Comparison of ENCODE assay signal across 1 cellular context in the genomic region with DNA sequence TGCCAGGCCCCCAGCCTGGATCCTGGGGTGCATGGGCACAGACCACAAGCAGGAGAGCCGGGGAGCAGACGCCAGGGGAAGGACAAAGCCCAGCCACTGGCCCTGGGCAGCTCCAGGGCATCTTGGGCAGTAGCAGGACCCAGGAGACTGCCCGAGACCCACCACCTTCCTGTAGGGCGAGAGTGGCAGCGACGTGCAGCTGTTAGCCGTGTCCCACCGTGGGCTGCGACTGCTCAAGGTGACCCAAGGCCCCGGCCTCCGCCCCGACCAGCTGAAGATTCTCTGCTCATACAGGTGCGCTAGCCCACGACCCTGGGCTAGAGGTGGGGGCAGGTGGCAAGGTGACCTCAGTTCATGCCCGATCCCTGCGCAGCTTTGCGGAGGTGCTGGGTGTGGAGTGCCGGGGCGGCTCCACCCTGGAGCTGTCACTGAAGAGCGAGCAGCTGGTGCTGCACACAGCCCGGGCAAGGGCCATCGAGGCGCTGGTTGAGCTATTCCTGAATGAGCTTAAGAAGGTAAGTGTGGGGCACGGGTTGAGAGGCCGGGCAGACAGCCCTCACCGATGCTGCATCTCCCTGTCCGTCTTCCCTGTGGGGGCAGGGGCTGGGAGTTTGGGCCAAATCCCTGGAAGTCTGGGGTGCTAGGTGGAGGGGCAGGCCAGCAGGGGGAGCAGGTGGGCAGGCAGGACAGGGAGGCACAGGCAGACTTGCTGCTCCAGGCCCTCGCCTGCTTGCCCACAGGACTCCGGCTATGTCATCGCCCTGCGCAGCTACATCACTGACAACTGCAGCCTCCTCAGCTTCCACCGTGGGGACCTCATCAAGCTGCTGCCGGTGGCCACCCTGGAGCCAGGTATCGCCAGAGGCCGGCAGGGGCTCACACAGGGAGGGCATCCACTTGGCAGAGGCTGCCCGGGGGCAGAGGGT.
A peak's percentile ranks its signal among the peaks of the same experiment; 100 is the strongest.
TF ChIP-seq lines count a peak whose summit lies in the region.

No MANE protein-coding gene starts in this region.

TF ChIP-seq in K562, 482 proteins besides CTCF, POLR2A, EP300 and RAD21:
- TF ChIP-seq, protein P1, sequence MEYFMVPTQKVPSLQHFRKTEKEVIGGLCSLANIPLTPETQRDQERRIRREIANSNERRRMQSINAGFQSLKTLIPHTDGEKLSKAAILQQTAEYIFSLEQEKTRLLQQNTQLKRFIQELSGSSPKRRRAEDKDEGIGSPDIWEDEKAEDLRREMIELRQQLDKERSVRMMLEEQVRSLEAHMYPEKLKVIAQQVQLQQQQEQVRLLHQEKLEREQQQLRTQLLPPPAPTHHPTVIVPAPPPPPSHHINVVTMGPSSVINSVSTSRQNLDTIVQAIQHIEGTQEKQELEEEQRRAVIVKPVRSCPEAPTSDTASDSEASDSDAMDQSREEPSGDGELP (CRISPR knock-in tag; IDR thresholded peaks at IDR 0.05; ENCODE audit: borderline replicate concordance) = peak; percentile 46; the same call in 1 of the 2 replicates
- TF ChIP-seq ZKSCAN8 (CRISPR knock-in tag; IDR thresholded peaks at IDR 0.05) = no peak
- TF ChIP-seq ZNF217 (CRISPR knock-in tag; IDR thresholded peaks at IDR 0.05) = no peak
- peak; percentile 73 to 79 for TF ChIP-seq NRF1 (conservative IDR thresholded peaks at IDR 0.05 in 1 of 2, IDR thresholded peaks at IDR 0.05 in 1 of 2)
- TF ChIP-seq ETV6 (IDR thresholded peaks at IDR 0.05; ENCODE audit: borderline replicate concordance in 1 of 2, low read depth in 2 of 2, low read length in 1 of 2) = no peak
- TF ChIP-seq ETV6 (CRISPR knock-in tag; IDR thresholded peaks at IDR 0.05; ENCODE audit: borderline replicate concordance) = no peak
- 0 out of 2 replicates have a peak, but pooled peaks have one; percentile 1 for TF ChIP-seq CBFB (CRISPR knock-in tag; IDR thresholded peaks at IDR 0.05)
- no peak for TF ChIP-seq HNRNPLL (IDR thresholded peaks at IDR 0.05; ENCODE audit: low read depth, low read length, poor library complexity, severe bottlenecking)
- TF ChIP-seq SREBF1 (IDR thresholded peaks at IDR 0.05; ENCODE audit: borderline replicate concordance, low read depth, low read length) = no peak
- TF ChIP-seq, protein P2, sequence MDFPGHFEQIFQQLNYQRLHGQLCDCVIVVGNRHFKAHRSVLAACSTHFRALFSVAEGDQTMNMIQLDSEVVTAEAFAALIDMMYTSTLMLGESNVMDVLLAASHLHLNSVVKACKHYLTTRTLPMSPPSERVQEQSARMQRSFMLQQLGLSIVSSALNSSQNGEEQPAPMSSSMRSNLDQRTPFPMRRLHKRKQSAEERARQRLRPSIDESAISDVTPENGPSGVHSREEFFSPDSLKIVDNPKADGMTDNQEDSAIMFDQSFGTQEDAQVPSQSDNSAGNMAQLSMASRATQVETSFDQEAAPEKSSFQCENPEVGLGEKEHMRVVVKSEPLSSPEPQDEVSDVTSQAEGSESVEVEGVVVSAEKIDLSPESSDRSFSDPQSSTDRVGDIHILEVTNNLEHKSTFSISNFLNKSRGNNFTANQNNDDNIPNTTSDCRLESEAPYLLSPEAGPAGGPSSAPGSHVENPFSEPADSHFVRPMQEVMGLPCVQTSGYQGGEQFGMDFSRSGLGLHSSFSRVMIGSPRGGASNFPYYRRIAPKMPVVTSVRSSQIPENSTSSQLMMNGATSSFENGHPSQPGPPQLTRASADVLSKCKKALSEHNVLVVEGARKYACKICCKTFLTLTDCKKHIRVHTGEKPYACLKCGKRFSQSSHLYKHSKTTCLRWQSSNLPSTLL (IDR thresholded peaks at IDR 0.05) = no peak
- TF ChIP-seq KDM4B (IDR thresholded peaks at IDR 0.05; ENCODE audit: borderline replicate concordance in 2 of 2, low read depth in 1 of 2) = no peak
- peak; percentile 77 for TF ChIP-seq CREM (IDR thresholded peaks at IDR 0.05; ENCODE audit: low read depth)
- TF ChIP-seq ZNF384 (IDR thresholded peaks at IDR 0.05; ENCODE audit: low read depth, low read length) = no peak
- TF ChIP-seq ZNF445 (CRISPR knock-in tag; IDR thresholded peaks at IDR 0.05; ENCODE audit: low read depth) = no peak
- peak; percentile 16; the same call in 1 of the 2 replicates for TF ChIP-seq POLR2G (IDR thresholded peaks at IDR 0.05; ENCODE audit: low read depth, low read length)
- no peak for TF ChIP-seq HDAC2 (IDR thresholded peaks at IDR 0.05)
- no peak for TF ChIP-seq ATF7 (IDR thresholded peaks at IDR 0.05)
- TF ChIP-seq ZNF146 (CRISPR knock-in tag; IDR thresholded peaks at IDR 0.05; ENCODE audit: unreplicated experiment) = no peak
- no peak for TF ChIP-seq ZNF253 (CRISPR knock-in tag; conservative IDR thresholded peaks at IDR 0.05)
- no peak for TF ChIP-seq GTF2A2 (tag; IDR thresholded peaks at IDR 0.05)
- no peak for TF ChIP-seq ZKSCAN3 (CRISPR knock-in tag; IDR thresholded peaks at IDR 0.05)
- no peak for TF ChIP-seq OTX1 (CRISPR knock-in tag; IDR thresholded peaks at IDR 0.05)
- TF ChIP-seq CHD1 (IDR thresholded peaks at IDR 0.05; ENCODE audit: low read length) = no peak
- no peak for TF ChIP-seq ZNF232 (CRISPR knock-in tag; IDR thresholded peaks at IDR 0.05)
- TF ChIP-seq, protein P3, sequence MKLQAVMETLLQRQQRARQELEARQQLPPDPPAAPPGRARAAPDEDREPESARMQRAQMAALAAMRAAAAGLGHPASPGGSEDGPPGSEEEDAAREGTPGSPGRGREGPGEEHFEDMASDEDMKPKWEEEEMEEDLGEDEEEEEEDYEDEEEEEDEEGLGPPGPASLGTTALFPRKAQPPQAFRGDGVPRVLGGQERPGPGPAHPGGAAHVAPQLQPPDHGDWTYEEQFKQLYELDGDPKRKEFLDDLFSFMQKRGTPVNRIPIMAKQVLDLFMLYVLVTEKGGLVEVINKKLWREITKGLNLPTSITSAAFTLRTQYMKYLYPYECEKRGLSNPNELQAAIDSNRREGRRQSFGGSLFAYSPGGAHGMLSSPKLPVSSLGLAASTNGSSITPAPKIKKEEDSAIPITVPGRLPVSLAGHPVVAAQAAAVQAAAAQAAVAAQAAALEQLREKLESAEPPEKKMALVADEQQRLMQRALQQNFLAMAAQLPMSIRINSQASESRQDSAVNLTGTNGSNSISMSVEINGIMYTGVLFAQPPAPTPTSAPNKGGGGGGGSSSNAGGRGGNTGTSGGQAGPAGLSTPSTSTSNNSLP (IDR thresholded peaks at IDR 0.05; ENCODE audit: borderline replicate concordance, low read depth, low read length) = no peak
- no peak for TF ChIP-seq HDAC8 (tag; IDR thresholded peaks at IDR 0.05)
- TF ChIP-seq NR2C2 (CRISPR knock-in tag; IDR thresholded peaks at IDR 0.05) = 0 out of 2 replicates have a peak, but pooled peaks have one; percentile 25
- no peak for TF ChIP-seq NR2C2 (tag; IDR thresholded peaks at IDR 0.05)
- TF ChIP-seq POLR3A (IDR thresholded peaks at IDR 0.05; ENCODE audit: borderline replicate concordance, extremely low read depth, insufficient read depth, insufficient read length) = no peak
- TF ChIP-seq HNRNPH1 (optimal IDR thresholded peaks at IDR 0.05; ENCODE audit: low read depth, low read length) = no peak
- TF ChIP-seq CEBPB (tag; IDR thresholded peaks at IDR 0.05) = no peak
- TF ChIP-seq CREB1 (IDR thresholded peaks at IDR 0.05) = peak; percentile 77; the same call in 1 of the 2 replicates
- peak; percentile 79 for TF ChIP-seq CREB1 (CRISPR knock-in tag; IDR thresholded peaks at IDR 0.05)
- TF ChIP-seq ZNF586 (CRISPR knock-in tag; conservative IDR thresholded peaks at IDR 0.05) = no peak
- TF ChIP-seq HEY1 (CRISPR knock-in tag; IDR thresholded peaks at IDR 0.05; ENCODE audit: borderline replicate concordance) = no peak
- TF ChIP-seq SIRT6 (IDR thresholded peaks at IDR 0.05; ENCODE audit: low read depth, low read length) = no peak
- TF ChIP-seq HDGF (IDR thresholded peaks at IDR 0.05) = no peak
- no peak for TF ChIP-seq ZNF124 (CRISPR knock-in tag; IDR thresholded peaks at IDR 0.05)
- TF ChIP-seq KLF16 (IDR thresholded peaks at IDR 0.05) = no peak
- TF ChIP-seq PCBP1 (IDR thresholded peaks at IDR 0.05; ENCODE audit: low read depth, low read length, poor library complexity, severe bottlenecking) = no peak
- TF ChIP-seq TEAD1 (CRISPR knock-in tag; IDR thresholded peaks at IDR 0.05) = 0 out of 4 replicates have a peak, but pooled peaks of 1 of the 2 experiments have one; percentile 29
- TF ChIP-seq, protein P4, sequence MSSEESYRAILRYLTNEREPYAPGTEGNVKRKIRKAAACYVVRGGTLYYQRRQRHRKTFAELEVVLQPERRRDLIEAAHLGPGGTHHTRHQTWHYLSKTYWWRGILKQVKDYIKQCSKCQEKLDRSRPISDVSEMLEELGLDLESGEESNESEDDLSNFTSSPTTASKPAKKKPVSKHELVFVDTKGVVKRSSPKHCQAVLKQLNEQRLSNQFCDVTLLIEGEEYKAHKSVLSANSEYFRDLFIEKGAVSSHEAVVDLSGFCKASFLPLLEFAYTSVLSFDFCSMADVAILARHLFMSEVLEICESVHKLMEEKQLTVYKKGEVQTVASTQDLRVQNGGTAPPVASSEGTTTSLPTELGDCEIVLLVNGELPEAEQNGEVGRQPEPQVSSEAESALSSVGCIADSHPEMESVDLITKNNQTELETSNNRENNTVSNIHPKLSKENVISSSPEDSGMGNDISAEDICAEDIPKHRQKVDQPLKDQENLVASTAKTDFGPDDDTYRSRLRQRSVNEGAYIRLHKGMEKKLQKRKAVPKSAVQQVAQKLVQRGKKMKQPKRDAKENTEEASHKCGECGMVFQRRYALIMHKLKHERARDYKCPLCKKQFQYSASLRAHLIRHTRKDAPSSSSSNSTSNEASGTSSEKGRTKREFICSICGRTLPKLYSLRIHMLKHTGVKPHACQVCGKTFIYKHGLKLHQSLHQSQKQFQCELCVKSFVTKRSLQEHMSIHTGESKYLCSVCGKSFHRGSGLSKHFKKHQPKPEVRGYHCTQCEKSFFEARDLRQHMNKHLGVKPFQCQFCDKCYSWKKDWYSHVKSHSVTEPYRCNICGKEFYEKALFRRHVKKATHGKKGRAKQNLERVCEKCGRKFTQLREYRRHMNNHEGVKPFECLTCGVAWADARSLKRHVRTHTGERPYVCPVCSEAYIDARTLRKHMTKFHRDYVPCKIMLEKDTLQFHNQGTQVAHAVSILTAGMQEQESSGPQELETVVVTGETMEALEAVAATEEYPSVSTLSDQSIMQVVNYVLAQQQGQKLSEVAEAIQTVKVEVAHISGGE (CRISPR knock-in tag; IDR thresholded peaks at IDR 0.05) = no peak
- no peak for TF ChIP-seq COPS2 (conservative IDR thresholded peaks at IDR 0.05)
- TF ChIP-seq, protein P5, sequence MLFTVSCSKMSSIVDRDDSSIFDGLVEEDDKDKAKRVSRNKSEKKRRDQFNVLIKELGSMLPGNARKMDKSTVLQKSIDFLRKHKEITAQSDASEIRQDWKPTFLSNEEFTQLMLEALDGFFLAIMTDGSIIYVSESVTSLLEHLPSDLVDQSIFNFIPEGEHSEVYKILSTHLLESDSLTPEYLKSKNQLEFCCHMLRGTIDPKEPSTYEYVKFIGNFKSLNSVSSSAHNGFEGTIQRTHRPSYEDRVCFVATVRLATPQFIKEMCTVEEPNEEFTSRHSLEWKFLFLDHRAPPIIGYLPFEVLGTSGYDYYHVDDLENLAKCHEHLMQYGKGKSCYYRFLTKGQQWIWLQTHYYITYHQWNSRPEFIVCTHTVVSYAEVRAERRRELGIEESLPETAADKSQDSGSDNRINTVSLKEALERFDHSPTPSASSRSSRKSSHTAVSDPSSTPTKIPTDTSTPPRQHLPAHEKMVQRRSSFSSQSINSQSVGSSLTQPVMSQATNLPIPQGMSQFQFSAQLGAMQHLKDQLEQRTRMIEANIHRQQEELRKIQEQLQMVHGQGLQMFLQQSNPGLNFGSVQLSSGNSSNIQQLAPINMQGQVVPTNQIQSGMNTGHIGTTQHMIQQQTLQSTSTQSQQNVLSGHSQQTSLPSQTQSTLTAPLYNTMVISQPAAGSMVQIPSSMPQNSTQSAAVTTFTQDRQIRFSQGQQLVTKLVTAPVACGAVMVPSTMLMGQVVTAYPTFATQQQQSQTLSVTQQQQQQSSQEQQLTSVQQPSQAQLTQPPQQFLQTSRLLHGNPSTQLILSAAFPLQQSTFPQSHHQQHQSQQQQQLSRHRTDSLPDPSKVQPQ (CRISPR knock-in tag; IDR thresholded peaks at IDR 0.05; ENCODE audit: borderline replicate concordance) = no peak
- TF ChIP-seq, protein P6, sequence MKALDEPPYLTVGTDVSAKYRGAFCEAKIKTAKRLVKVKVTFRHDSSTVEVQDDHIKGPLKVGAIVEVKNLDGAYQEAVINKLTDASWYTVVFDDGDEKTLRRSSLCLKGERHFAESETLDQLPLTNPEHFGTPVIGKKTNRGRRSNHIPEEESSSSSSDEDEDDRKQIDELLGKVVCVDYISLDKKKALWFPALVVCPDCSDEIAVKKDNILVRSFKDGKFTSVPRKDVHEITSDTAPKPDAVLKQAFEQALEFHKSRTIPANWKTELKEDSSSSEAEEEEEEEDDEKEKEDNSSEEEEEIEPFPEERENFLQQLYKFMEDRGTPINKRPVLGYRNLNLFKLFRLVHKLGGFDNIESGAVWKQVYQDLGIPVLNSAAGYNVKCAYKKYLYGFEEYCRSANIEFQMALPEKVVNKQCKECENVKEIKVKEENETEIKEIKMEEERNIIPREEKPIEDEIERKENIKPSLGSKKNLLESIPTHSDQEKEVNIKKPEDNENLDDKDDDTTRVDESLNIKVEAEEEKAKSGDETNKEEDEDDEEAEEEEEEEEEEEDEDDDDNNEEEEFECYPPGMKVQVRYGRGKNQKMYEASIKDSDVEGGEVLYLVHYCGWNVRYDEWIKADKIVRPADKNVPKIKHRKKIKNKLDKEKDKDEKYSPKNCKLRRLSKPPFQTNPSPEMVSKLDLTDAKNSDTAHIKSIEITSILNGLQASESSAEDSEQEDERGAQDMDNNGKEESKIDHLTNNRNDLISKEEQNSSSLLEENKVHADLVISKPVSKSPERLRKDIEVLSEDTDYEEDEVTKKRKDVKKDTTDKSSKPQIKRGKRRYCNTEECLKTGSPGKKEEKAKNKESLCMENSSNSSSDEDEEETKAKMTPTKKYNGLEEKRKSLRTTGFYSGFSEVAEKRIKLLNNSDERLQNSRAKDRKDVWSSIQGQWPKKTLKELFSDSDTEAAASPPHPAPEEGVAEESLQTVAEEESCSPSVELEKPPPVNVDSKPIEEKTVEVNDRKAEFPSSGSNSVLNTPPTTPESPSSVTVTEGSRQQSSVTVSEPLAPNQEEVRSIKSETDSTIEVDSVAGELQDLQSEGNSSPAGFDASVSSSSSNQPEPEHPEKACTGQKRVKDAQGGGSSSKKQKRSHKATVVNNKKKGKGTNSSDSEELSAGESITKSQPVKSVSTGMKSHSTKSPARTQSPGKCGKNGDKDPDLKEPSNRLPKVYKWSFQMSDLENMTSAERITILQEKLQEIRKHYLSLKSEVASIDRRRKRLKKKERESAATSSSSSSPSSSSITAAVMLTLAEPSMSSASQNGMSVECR (CRISPR knock-in tag; IDR thresholded peaks at IDR 0.05) = peak; percentile 46; the same call in 1 of the 2 replicates
- no peak for TF ChIP-seq CEBPG (CRISPR knock-in tag; IDR thresholded peaks at IDR 0.05)
- no peak for TF ChIP-seq CEBPG (tag; conservative IDR thresholded peaks at IDR 0.05 in 1 of 2, IDR thresholded peaks at IDR 0.05 in 1 of 2)
- TF ChIP-seq FOXA3 (CRISPR knock-in tag; conservative IDR thresholded peaks at IDR 0.05 in 1 of 2, IDR thresholded peaks at IDR 0.05 in 1 of 2) = 0 out of 4 replicates have a peak, but pooled peaks of 1 of the 2 experiments have one; percentile 63
- peak; percentile 35; the same call in 1 of the 2 replicates for TF ChIP-seq SMC3 (conservative IDR thresholded peaks at IDR 0.05; ENCODE audit: insufficient read depth, low read depth, low read length)
- TF ChIP-seq YBX1 (IDR thresholded peaks at IDR 0.05) = no peak
- no peak for TF ChIP-seq HDAC1 (IDR thresholded peaks at IDR 0.05)
